7 cellular contexts compared by ENCODE assay signal in the genomic region with DNA sequence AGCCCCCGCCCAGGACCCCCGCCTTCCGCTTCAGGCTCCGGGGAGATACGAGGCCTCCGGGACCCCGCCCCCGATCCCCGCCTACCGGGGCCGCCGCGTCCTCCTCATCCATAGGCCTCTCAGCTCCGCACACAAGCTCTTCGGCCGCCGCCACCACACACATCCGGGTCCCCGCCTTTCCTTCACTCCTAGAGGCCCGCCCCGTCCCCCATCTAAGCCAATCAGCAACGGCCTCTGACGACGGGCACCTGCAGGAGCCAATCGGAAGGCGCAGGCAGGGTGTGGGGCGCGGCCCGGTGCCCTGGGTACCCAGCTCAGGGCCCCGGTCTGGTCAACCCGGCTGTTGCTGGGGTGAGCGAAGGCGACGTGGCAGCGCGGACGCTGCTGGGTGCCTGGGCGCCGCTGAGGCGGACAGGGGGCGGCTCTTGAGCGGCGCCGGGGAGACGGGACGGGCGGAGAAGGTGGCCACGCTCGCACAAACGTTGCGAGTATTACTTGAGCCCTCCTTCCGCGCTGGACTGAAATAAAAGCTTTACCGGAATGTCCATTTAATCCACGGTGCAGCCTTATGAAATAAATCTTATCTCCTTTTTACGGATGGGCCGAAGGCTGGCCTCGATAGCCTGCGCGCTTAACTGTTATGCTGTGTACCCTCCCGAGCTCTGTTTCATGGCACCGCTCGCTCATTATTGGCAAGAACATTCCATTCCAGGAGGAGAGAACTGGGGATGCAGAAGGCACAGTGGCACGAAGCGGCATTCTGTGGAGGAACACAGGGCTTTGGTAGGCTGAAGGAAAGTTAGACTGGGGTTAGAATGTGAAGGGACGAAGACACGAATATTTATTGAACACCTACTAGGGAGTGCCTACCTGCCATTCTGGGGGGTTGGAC.
DNase-seq lines count a peak whose midpoint lies in the region; ATAC-seq, FAIRE-seq and TF ChIP-seq lines count a peak whose summit lies in the region.

TSS of gene SPRYD3 (minus strand) at position 165 of the 892 bp plus-strand sequence. CDS start at position 108, 57 bp downstream.

- H3K4me3 ChIP-seq in astrocyte of the cerebellum (ENCODE audit: low read depth, low read length) (peak within 1 kb of the TSS; percentile 62), retinal pigment epithelial cell (ENCODE audit: low read length) (peak within 1 kb of the TSS; percentile 73)

- in situ Hi-C loops in astrocyte of the cerebellum (cut with HindIII; ENCODE audit: low sequenced_read_pairs) = loop anchor here (5.0 to 10.0 kb wide), 2 partner anchors 53 to 115 kb away; no protein-coding TSS in a partner anchor

- peak; percentile 95 for FAIRE-seq in GM18507 (lab: Jason Lieb, UNC)

- peak; percentile 100 for DNase-seq in GM18507 (ENCODE audit: extremely low spot score, insufficient read length, low read depth)
- peak; percentile 84 for DNase-seq in NCI-H2029 treated with DMSO at 0.1 percent for 48 hours (lab: John Stamatoyannopoulos, UW)
- peak; percentile 95 for DNase-seq in T-helper 9 cell
- DNase-seq in astrocyte of the cerebellum (ENCODE audit: low read depth) = peak; percentile 85
- peak; percentile 100 for DNase-seq in hepatic stellate cell (ENCODE audit: low spot score)
- DNase-seq in retinal pigment epithelial cell (ENCODE audit: low read depth) = peak; percentile 80

- ATAC-seq in HG02981 (IDR thresholded peaks at IDR 0.05; ENCODE audit: unreplicated experiment) = peak; percentile 99

- TF ChIP-seq CTCF in astrocyte of the cerebellum (IDR thresholded peaks at IDR 0.05; ENCODE audit: low read depth, low read length, missing control alignments) (no peak), retinal pigment epithelial cell (conservative IDR thresholded peaks at IDR 0.05; ENCODE audit: low read depth, low read length) (no peak)

Comparison
In these comparisons a context has a peak if more than half of its experiments do, and no peak if none do; other contexts are left out.
1. Peak in every context shown above with its lines: DNase-seq, ATAC-seq and H3K4me3 ChIP-seq.